Comparison of ENCODE assay signal across 2 cellular contexts in the genomic region with DNA sequence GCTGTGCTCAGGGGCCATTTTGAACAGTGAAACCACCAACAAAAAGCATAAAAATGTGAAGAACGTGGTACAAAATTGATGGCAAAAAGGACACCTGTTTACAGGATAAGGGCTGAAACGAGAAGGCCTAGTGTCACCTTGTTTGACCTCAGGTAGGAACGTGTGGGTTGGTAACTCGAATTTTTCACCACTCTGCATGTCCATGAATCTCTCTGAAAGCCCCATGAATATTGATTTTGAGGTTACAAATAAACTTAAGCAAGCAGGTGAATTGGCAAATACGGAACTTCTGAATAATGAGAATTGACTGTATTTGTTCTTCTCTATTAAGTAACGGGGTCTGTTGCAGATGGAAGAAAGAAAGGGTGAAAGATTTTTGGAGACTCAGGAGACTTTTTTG.
TF ChIP-seq lines count a peak whose summit lies in the region.

No MANE protein-coding gene starts in this region.

TF ChIP-seq in liver, 16 proteins besides CTCF, POLR2A, EP300 and RAD21 (continued from another document):
- TF ChIP-seq RXRA (IDR thresholded peaks at IDR 0.05) (peak; percentile 74 to 85), YY1 (IDR thresholded peaks at IDR 0.05) (peak; percentile 83), HNF4A (conservative IDR thresholded peaks at IDR 0.05) (peak; percentile 37 to 44)
TF ChIP-seq in liver: peak in this region for 3.

TF ChIP-seq in HepG2, 621 proteins besides CTCF, POLR2A, EP300 and RAD21:
- no peak for TF ChIP-seq MIER2 (CRISPR knock-in tag; IDR thresholded peaks at IDR 0.05)
- TF ChIP-seq, protein P1, sequence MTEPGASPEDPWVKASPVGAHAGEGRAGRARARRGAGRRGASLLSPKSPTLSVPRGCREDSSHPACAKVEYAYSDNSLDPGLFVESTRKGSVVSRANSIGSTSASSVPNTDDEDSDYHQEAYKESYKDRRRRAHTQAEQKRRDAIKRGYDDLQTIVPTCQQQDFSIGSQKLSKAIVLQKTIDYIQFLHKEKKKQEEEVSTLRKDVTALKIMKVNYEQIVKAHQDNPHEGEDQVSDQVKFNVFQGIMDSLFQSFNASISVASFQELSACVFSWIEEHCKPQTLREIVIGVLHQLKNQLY (CRISPR knock-in tag; IDR thresholded peaks at IDR 0.05): no peak
- TF ChIP-seq ZEB1 (IDR thresholded peaks at IDR 0.05; ENCODE audit: insufficient replicate concordance, low read depth): no peak
- TF ChIP-seq TAF1 (CRISPR knock-in tag; IDR thresholded peaks at IDR 0.05): no peak
- no peak for TF ChIP-seq MED1 (CRISPR knock-in tag; IDR thresholded peaks at IDR 0.05)
- TF ChIP-seq ZNF20 (CRISPR knock-in tag; IDR thresholded peaks at IDR 0.05): no peak
- TF ChIP-seq FOXK1 (CRISPR knock-in tag; IDR thresholded peaks at IDR 0.05; ENCODE audit: borderline replicate concordance, low read depth): no peak
- TF ChIP-seq, protein P2, sequence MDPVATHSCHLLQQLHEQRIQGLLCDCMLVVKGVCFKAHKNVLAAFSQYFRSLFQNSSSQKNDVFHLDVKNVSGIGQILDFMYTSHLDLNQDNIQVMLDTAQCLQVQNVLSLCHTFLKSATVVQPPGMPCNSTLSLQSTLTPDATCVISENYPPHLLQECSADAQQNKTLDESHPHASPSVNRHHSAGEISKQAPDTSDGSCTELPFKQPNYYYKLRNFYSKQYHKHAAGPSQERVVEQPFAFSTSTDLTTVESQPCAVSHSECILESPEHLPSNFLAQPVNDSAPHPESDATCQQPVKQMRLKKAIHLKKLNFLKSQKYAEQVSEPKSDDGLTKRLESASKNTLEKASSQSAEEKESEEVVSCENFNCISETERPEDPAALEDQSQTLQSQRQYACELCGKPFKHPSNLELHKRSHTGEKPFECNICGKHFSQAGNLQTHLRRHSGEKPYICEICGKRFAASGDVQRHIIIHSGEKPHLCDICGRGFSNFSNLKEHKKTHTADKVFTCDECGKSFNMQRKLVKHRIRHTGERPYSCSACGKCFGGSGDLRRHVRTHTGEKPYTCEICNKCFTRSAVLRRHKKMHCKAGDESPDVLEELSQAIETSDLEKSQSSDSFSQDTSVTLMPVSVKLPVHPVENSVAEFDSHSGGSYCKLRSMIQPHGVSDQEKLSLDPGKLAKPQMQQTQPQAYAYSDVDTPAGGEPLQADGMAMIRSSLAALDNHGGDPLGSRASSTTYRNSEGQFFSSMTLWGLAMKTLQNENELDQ (CRISPR knock-in tag; IDR thresholded peaks at IDR 0.05; ENCODE audit: borderline replicate concordance): no peak
- TF ChIP-seq, protein P3, sequence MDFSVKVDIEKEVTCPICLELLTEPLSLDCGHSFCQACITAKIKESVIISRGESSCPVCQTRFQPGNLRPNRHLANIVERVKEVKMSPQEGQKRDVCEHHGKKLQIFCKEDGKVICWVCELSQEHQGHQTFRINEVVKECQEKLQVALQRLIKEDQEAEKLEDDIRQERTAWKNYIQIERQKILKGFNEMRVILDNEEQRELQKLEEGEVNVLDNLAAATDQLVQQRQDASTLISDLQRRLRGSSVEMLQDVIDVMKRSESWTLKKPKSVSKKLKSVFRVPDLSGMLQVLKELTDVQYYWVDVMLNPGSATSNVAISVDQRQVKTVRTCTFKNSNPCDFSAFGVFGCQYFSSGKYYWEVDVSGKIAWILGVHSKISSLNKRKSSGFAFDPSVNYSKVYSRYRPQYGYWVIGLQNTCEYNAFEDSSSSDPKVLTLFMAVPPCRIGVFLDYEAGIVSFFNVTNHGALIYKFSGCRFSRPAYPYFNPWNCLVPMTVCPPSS (IDR thresholded peaks at IDR 0.05): no peak
- TF ChIP-seq ZNF234 (CRISPR knock-in tag; conservative IDR thresholded peaks at IDR 0.05): no peak
- TF ChIP-seq MBNL3 (CRISPR knock-in tag; conservative IDR thresholded peaks at IDR 0.05): no peak
- no peak for TF ChIP-seq ZNF629 (CRISPR knock-in tag; conservative IDR thresholded peaks at IDR 0.05)
TF ChIP-seq in HepG2: peak in this region for 0.
